Comparison of ENCODE assay signal across 20 cellular contexts in genomic region chr5:122430328-122430586, GRCh38.
DNase-seq lines count a peak whose midpoint lies in the region; ATAC-seq, FAIRE-seq and TF ChIP-seq lines count a peak whose summit lies in the region.
"Had no signal": no experiment of that assay in that cellular context is flagged by ENCODE, and none has a peak within 500 bp of the region (broad histone marks: within the 10 kb centered on the region; RNA-seq: fewer than 3 reads in every experiment).

No MANE protein-coding gene starts in this region.

- DNase-seq in A549 (ENCODE audit: low read depth in 1 of 2, low spot score in 1 of 2) (no peak), hepatic stellate cell (ENCODE audit: low spot score) (no peak), COR-L47 (lab: John Stamatoyannopoulos, UW) (no peak), coronary artery (ENCODE audit: low spot score) (no peak)
- DNase-seq: Calu3; CD4-positive, alpha-beta memory T cell; DMS79 treated with DMSO at 0.1 percent for 48 hours; GOT3; KG1 had no signal

- no peak for TF ChIP-seq RAD21 in A549 (conservative IDR thresholded peaks at IDR 0.05 in 1 of 2, IDR thresholded peaks at IDR 0.05 in 1 of 2)

- ATAC-seq in A549, result no peak
- ATAC-seq in HG03520 (IDR thresholded peaks at IDR 0.05; ENCODE audit: unreplicated experiment), result no peak
- ATAC-seq: GM12878 had no signal

- peak overlapping the region; percentile 15 to 82 (median 57) for H3K27ac Mint-ChIP-seq in brain
- H3K27ac Mint-ChIP-seq: CD14-positive monocyte; CD4-positive, alpha-beta memory T cell had no signal

- H3K27me3 ChIP-seq in iPS-20b (ENCODE audit: insufficient read depth, low read length), result no peaks in the 10 kb centered on the region
- H3K27me3 ChIP-seq: BLaER1 had no signal

- no peak for TF ChIP-seq EP300 in A549 (IDR thresholded peaks at IDR 0.05)

- H3K4me1 Mint-ChIP-seq in brain, result peaks cover 67% of the 10 kb centered on the region
- H3K4me1 Mint-ChIP-seq: CD14-positive monocyte; CD4-positive, alpha-beta memory T cell had no signal

- 55% methylated on average over 2 of the region's 2 CpGs for WGBS in A549 (ENCODE audit: missing lambda C conversion rate)

- TF ChIP-seq POLR2A in A549 (IDR thresholded peaks at IDR 0.05; ENCODE audit: low read length), result no peak

- CTCF ChIA-PET in A549 (lab: Yijun Ruan, JAX), result no interaction called here
- CTCF ChIA-PET in HEK293 (lab: Yijun Ruan, JAX), result interaction anchor here (1.4 kb wide), 1 partner anchor 234 kb away, joined by 3 read pairs; no protein-coding TSS in a partner anchor

- TF ChIP-seq CTCF in A549 (IDR thresholded peaks at IDR 0.05) (no peak), HEK293 (tag by site-specific recombination; IDR thresholded peaks at IDR 0.05) (no peak), brain (conservative IDR thresholded peaks at IDR 0.05) (no peak), coronary artery (IDR thresholded peaks at IDR 0.05) (no peak)

- H3K9me3 Mint-ChIP-seq in brain, result peaks cover 2 to 12% (median 5%) of the 10 kb centered on the region in 5 experiments

- peak overlapping the region; percentile 23; the same call in 1 of the 2 replicates for H3K9ac ChIP-seq in iPS-20b (ENCODE audit: low read depth, low read length)
- H3K9ac ChIP-seq: BLaER1 had no signal

- FAIRE-seq in A549 (lab: Jason Lieb, UNC), result peak; percentile 13
- FAIRE-seq: GM12878, GM18507, HTR-8/SVneo had no signal

- H3K4me3 Mint-ChIP-seq in brain, result peak overlapping the region in 3 of 5 experiments; percentile 4 to 68 (median 34)
- H3K4me3 Mint-ChIP-seq: CD14-positive monocyte; CD4-positive, alpha-beta memory T cell had no signal

- peaks cover 76% of the 10 kb centered on the region for H3K36me3 Mint-ChIP-seq in brain
- H3K36me3 Mint-ChIP-seq: CD14-positive monocyte; CD4-positive, alpha-beta memory T cell had no signal

- no peaks in the 10 kb centered on the region for H3K27me3 Mint-ChIP-seq in brain

- H3K9me3 ChIP-seq in A549 (no peaks in the 10 kb centered on the region), HEK293 (ENCODE audit: control insufficient read depth, insufficient read depth, low read depth, low read length) (no peaks in the 10 kb centered on the region), iPS-20b (ENCODE audit: insufficient read depth, low read depth, low read length) (0 out of 2 replicates have a peak, but pooled peaks cover 4% of the 10 kb centered on the region)
- H3K9me3 ChIP-seq: BLaER1, HAP-1 had no signal

- POLR2A ChIA-PET in A549 (lab: Yijun Ruan, JAX) (no interaction called here), HEK293 (lab: Yijun Ruan, JAX) (no interaction called here)

- H3K4me1 ChIP-seq in A549 (no peaks in the 10 kb centered on the region), HEK293 (ENCODE audit: control insufficient read depth, insufficient read depth, low read length) (peaks cover 20% of the 10 kb centered on the region), iPS-20b (ENCODE audit: insufficient read depth, low read length) (peaks cover 14% of the 10 kb centered on the region)
- H3K4me1 ChIP-seq: BLaER1 had no signal

- H3K4me2 ChIP-seq in A549, result no peak overlapping the region
- H3K4me2 ChIP-seq: BLaER1 had no signal

- H3K27ac ChIP-seq in A549 (no peak overlapping the region), HEK293 (ENCODE audit: extremely low read depth, low read depth, low read length) (no peak overlapping the region), iPS-20b (ENCODE audit: low read length) (no peak overlapping the region), coronary artery (no peak overlapping the region)
- H3K27ac ChIP-seq: 22Rv1, BLaER1 had no signal

- H3K4me3 ChIP-seq in A549 (no peak overlapping the region), HEK293 (ENCODE audit: low read depth, low read length) (no peak overlapping the region), iPS-20b (ENCODE audit: low read length) (peak overlapping the region; percentile 18; the same call in 1 of the 2 replicates), coronary artery (no peak overlapping the region)
- H3K4me3 ChIP-seq: BLaER1, GM12878, HAP-1 had no signal

- H3K36me3 ChIP-seq in HEK293 (ENCODE audit: control insufficient read depth in 2 of 2, insufficient read depth in 1 of 2, low read length in 2 of 2), result no peaks in the 10 kb centered on the region
- H3K36me3 ChIP-seq in iPS-20b (ENCODE audit: insufficient read depth, low read depth, low read length), result no peaks in the 10 kb centered on the region
- H3K36me3 ChIP-seq: BLaER1, HAP-1 had no signal

TF ChIP-seq in A549, 52 proteins besides CTCF, POLR2A, EP300 and RAD21 (continues in another document):
- TF ChIP-seq POLR2AphosphoS2 (conservative IDR thresholded peaks at IDR 0.05; ENCODE audit: low read length) (no peak), SMC3 (IDR thresholded peaks at IDR 0.05) (no peak), PHF8 (IDR thresholded peaks at IDR 0.05; ENCODE audit: borderline replicate concordance, low read depth) (no peak), CHD4 (IDR thresholded peaks at IDR 0.05; ENCODE audit: borderline replicate concordance) (no peak), HDAC2 (IDR thresholded peaks at IDR 0.05) (no peak), TP53 (CRISPR knock-in tag; IDR thresholded peaks at IDR 0.05) (no peak), RFX5 (IDR thresholded peaks at IDR 0.05) (no peak), ATOH8 (CRISPR knock-in tag; IDR thresholded peaks at IDR 0.05; ENCODE audit: low read depth) (no peak), BHLHE40 (IDR thresholded peaks at IDR 0.05; ENCODE audit: low read depth, low read length) (no peak), HOXA7 (CRISPR knock-in tag; IDR thresholded peaks at IDR 0.05) (no peak)

TF ChIP-seq in HEK293, 187 proteins besides CTCF, POLR2A, EP300 and RAD21:
- no peak for TF ChIP-seq ZNF837 (tag by site-specific recombination; IDR thresholded peaks at IDR 0.05)
- TF ChIP-seq PRDM6 (tag by site-specific recombination; IDR thresholded peaks at IDR 0.05), result peak; percentile 2; the same call in 1 of the 2 replicates
- TF ChIP-seq ZNF707 (tag by site-specific recombination; IDR thresholded peaks at IDR 0.05), result no peak
- TF ChIP-seq FEZF1 (tag by site-specific recombination; IDR thresholded peaks at IDR 0.05), result peak; percentile 95
- TF ChIP-seq ZBTB44 (tag by site-specific recombination; IDR thresholded peaks at IDR 0.05), result no peak
- TF ChIP-seq ZNF664 (tag by site-specific recombination; IDR thresholded peaks at IDR 0.05), result peak; percentile 83
- TF ChIP-seq ZNF843 (tag by site-specific recombination; IDR thresholded peaks at IDR 0.05), result peak; percentile 53; the same call in 1 of the 2 replicates
- no peak for TF ChIP-seq ZNF423 (tag by site-specific recombination; IDR thresholded peaks at IDR 0.05)
